ENCODE assay signal across 23 cellular contexts in genomic region chr11:108293229-108293628, GRCh38.
DNase-seq lines count a peak whose midpoint lies in the region; ATAC-seq, FAIRE-seq and TF ChIP-seq lines count a peak whose summit lies in the region.
"Had no signal": no experiment of that assay in that cellular context is flagged by ENCODE, and none has a peak within 500 bp of the region (broad histone marks: within the 10 kb centered on the region; RNA-seq: fewer than 3 reads in every experiment).

No MANE protein-coding gene starts in this region.

- TF ChIP-seq EP300 in A549 (IDR thresholded peaks at IDR 0.05), result no peak

- no peak overlapping the region for H3K18ac ChIP-seq in IMR-90 (ENCODE audit: low read depth, low read length)

- H3K56ac ChIP-seq in IMR-90 (ENCODE audit: extremely low read depth, insufficient read depth, low read length), result no peak overlapping the region

- no peaks in the 10 kb centered on the region for H3K9me3 ChIP-seq in A549
- H3K9me3 ChIP-seq in CD8-positive, alpha-beta T cell (ENCODE audit: low read length), result no peaks in the 10 kb centered on the region
- no peaks in the 10 kb centered on the region for H3K9me3 ChIP-seq in IMR-90 (ENCODE audit: control insufficient read depth, insufficient read depth, low read length)
- no peaks in the 10 kb centered on the region for H3K9me3 ChIP-seq in Caco-2
- H3K9me3 ChIP-seq: BLaER1 treated with 17β-estradiol and CSF1 and Interleukin-3, amounts not matched to agents 10 nM and 100 nM had no signal

- H3K27ac ChIP-seq in A549, result no peak overlapping the region
- no peak overlapping the region for H3K27ac ChIP-seq in CD8-positive, alpha-beta T cell (ENCODE audit: low read depth, low read length)
- H3K27ac ChIP-seq in IMR-90 (ENCODE audit: insufficient read depth, low read length), result no peak overlapping the region
- H3K27ac ChIP-seq: BLaER1 treated with 17β-estradiol and CSF1 and Interleukin-3, amounts not matched to agents 10 nM and 100 nM; C4-2B had no signal

- H2AK5ac ChIP-seq in IMR-90 (ENCODE audit: low read depth, low read length), result no peak overlapping the region

- FAIRE-seq in A549 (lab: Jason Lieb, UNC), result no peak
- peak; percentile 21 for FAIRE-seq in colon (lab: Jason Lieb, UNC)
- FAIRE-seq: D721Med, GM12878, GM12892, GM18507 had no signal

- TF ChIP-seq CTCF in A549 (IDR thresholded peaks at IDR 0.05) (no peak), IMR-90 (conservative IDR thresholded peaks at IDR 0.05; ENCODE audit: low read depth, low read length) (no peak), Caco-2 (IDR thresholded peaks at IDR 0.05; ENCODE audit: insufficient read depth in 1 of 2, low read depth in 1 of 2, low read length in 1 of 2, severe bottlenecking in 1 of 2, unreplicated experiment in 1 of 2) (no peak)
- no peak for TF ChIP-seq CTCF in CD8-positive, alpha-beta T cell (IDR thresholded peaks at IDR 0.05)

- 96% methylated on average over 3 of the region's 3 CpGs for WGBS in A549 (ENCODE audit: missing lambda C conversion rate)
- WGBS in IMR-90 (ENCODE audit: extremely low coverage in 2 of 2, insufficient read length in 1 of 2), 2 experiments, result no CpG with 5 or more reads among the region's 3 CpGs

- H2BK5ac ChIP-seq in IMR-90 (ENCODE audit: low read depth, low read length, poor library complexity, severe bottlenecking), result no peak overlapping the region

- no peak for DNase-seq in A549 (ENCODE audit: low read depth in 1 of 2, low spot score in 1 of 2)
- no peak for DNase-seq in CD8-positive, alpha-beta T cell
- DNase-seq in IMR-90, result no peak
- DNase-seq in activated CD4-positive, alpha-beta T cell treated with anti-CD3 and anti-CD28 coated beads for 4 hours, result no peak
- DNase-seq in Caco-2, result no peak
- DNase-seq: 8988T; AML-193; Calu3; CD4-positive, alpha-beta T cell; CD8-positive, alpha-beta memory T cell; COR-L47; DMS79 treated with DMSO at 0.1 percent for 48 hours; GDM1 had no signal

- H3K9ac ChIP-seq in IMR-90 (ENCODE audit: low read depth, low read length), result no peak overlapping the region
- H3K9ac ChIP-seq: BLaER1 treated with 17β-estradiol and CSF1 and Interleukin-3, amounts not matched to agents 10 nM and 100 nM had no signal

- no peaks in the 10 kb centered on the region for H3K9me3 Mint-ChIP-seq in CD8-positive, alpha-beta T cell
- no peaks in the 10 kb centered on the region for H3K9me3 Mint-ChIP-seq in Caco-2 (ENCODE audit: unreplicated experiment)
- H3K9me3 Mint-ChIP-seq: CD4-positive, alpha-beta T cell; CD8-positive, alpha-beta memory T cell had no signal

- H3K27me3 ChIP-seq in CD8-positive, alpha-beta T cell (ENCODE audit: insufficient read depth, low read length), result no peaks in the 10 kb centered on the region
- H3K27me3 ChIP-seq in IMR-90 (ENCODE audit: control insufficient read depth, insufficient read depth, low read length) (no peaks in the 10 kb centered on the region), Caco-2 (replicated peaks; ENCODE audit: control insufficient read depth, insufficient read depth, low read length) (no peaks in the 10 kb centered on the region)
- H3K27me3 ChIP-seq: BLaER1 treated with 17β-estradiol and CSF1 and Interleukin-3, amounts not matched to agents 10 nM and 100 nM had no signal

- TF ChIP-seq RAD21 in A549 (conservative IDR thresholded peaks at IDR 0.05 in 1 of 2, IDR thresholded peaks at IDR 0.05 in 1 of 2), result no peak
- no peak for TF ChIP-seq RAD21 in IMR-90 (IDR thresholded peaks at IDR 0.05; ENCODE audit: low read length)

- H2AFZ ChIP-seq in IMR-90 (replicated peaks; ENCODE audit: low read length, poor library complexity), result no peak overlapping the region

- H4K91ac ChIP-seq in IMR-90 (ENCODE audit: insufficient read depth, low read depth, low read length), result no peak overlapping the region

- in situ Hi-C loops in IMR-90 (cut with MboI; ENCODE audit: low sequenced_read_pairs), result no loop called here

- no peaks in the 10 kb centered on the region for H3K27me3 Mint-ChIP-seq in CD8-positive, alpha-beta T cell (ENCODE audit: low read depth)
- no peaks in the 10 kb centered on the region for H3K27me3 Mint-ChIP-seq in Caco-2 (ENCODE audit: insufficient read depth, unreplicated experiment)
- H3K27me3 Mint-ChIP-seq: B cell; CD4-positive, alpha-beta T cell; CD8-positive, alpha-beta memory T cell had no signal

- CTCF ChIA-PET in A549 (lab: Yijun Ruan, JAX) (no interaction called here), IMR-90 (lab: Yijun Ruan, JAX) (no interaction called here), Caco-2 (lab: Charles Lee) (no interaction called here)
- CTCF ChIA-PET in CD8-positive, alpha-beta T cell (lab: Charles Lee), result no interaction called here

- no peaks in the 10 kb centered on the region for H3K79me1 ChIP-seq in IMR-90 (ENCODE audit: low read depth in 1 of 2, low read length in 2 of 2)

- TF ChIP-seq POLR2A in A549 (IDR thresholded peaks at IDR 0.05; ENCODE audit: low read length), result no peak
- no peak for TF ChIP-seq POLR2A in IMR-90 (IDR thresholded peaks at IDR 0.05; ENCODE audit: low read depth, low read length)

- H3K9me1 ChIP-seq in IMR-90 (ENCODE audit: insufficient read depth, low read length), result no peaks in the 10 kb centered on the region; the same call in 1 of the 2 replicates

- intact Hi-C loops in CD8-positive, alpha-beta T cell (cut with DNase I, micrococcal nuclease), result loop anchor here (5.0 kb wide), 2 partner anchors 34 to 39 kb away; no protein-coding TSS in a partner anchor
- intact Hi-C loops in IMR-90 (cut with micrococcal nuclease), result no loop called here
- intact Hi-C loops in Caco-2 (cut with micrococcal nuclease; ENCODE audit: unreplicated experiment), result no loop called here

- H4K5ac ChIP-seq in IMR-90 (ENCODE audit: low read depth, low read length), result no peak overlapping the region

- H3K4me1 ChIP-seq in A549 (no peaks in the 10 kb centered on the region), IMR-90 (ENCODE audit: control insufficient read depth, insufficient read depth, low read length) (0 out of 2 replicates have a peak, but pooled peaks cover 1% of the 10 kb centered on the region), Caco-2 (no peaks in the 10 kb centered on the region)
- H3K4me1 ChIP-seq in CD8-positive, alpha-beta T cell (ENCODE audit: insufficient read depth, low read length), result peaks cover 16% of the 10 kb centered on the region

- H3K4me3 ChIP-seq in A549 (no peak overlapping the region), IMR-90 (ENCODE audit: insufficient read depth, low read depth, low read length) (no peak overlapping the region), Caco-2 (ENCODE audit: low read depth, low read length) (no peak overlapping the region)
- H3K4me3 ChIP-seq in CD8-positive, alpha-beta T cell (ENCODE audit: low read depth, low read length), result no peak overlapping the region
- H3K4me3 ChIP-seq: BLaER1 treated with 17β-estradiol and CSF1 and Interleukin-3, amounts not matched to agents 10 nM and 100 nM; GM12878 had no signal

- H3K14ac ChIP-seq in IMR-90 (replicated peaks; ENCODE audit: low read depth, low read length), result no peak overlapping the region

- H3K36me3 ChIP-seq in CD8-positive, alpha-beta T cell (ENCODE audit: insufficient read depth, low read length), result peaks cover 74% of the 10 kb centered on the region
- peaks cover 9% of the 10 kb centered on the region for H3K36me3 ChIP-seq in IMR-90 (ENCODE audit: control insufficient read depth, insufficient read depth, low read length)
- peaks cover 4% of the 10 kb centered on the region; the same call in 1 of the 2 replicates for H3K36me3 ChIP-seq in Caco-2 (ENCODE audit: control insufficient read depth, insufficient read depth, low read length)

- H3K4me3 Mint-ChIP-seq in CD8-positive, alpha-beta T cell, result no peak overlapping the region
- no peak overlapping the region for H3K4me3 Mint-ChIP-seq in Caco-2 (ENCODE audit: unreplicated experiment)
- H3K4me3 Mint-ChIP-seq: B cell; CD4-positive, alpha-beta T cell; CD8-positive, alpha-beta memory T cell had no signal

- H3K4me1 Mint-ChIP-seq in CD8-positive, alpha-beta T cell (ENCODE audit: low read depth), result peaks cover 21% of the 10 kb centered on the region
- H3K4me1 Mint-ChIP-seq in Caco-2 (ENCODE audit: low read depth, unreplicated experiment), result no peaks in the 10 kb centered on the region

- POLR2A ChIA-PET in A549 (lab: Yijun Ruan, JAX), result no interaction called here
- POLR2A ChIA-PET in CD8-positive, alpha-beta T cell (lab: Charles Lee), result interaction anchor here (1.6 to 2.2 kb wide), 2 partner anchors 56 to 70 kb away, joined by 4 to 8 read pairs; partner anchors contain the start of genes ATM and NPAT
- POLR2A ChIA-PET in IMR-90 (lab: Charles Lee; ENCODE audit: unreplicated experiment), result no interaction called here
- POLR2A ChIA-PET in Caco-2 (lab: Charles Lee), result no interaction called here

- no peak overlapping the region for H4K8ac ChIP-seq in IMR-90 (ENCODE audit: low read depth in 2 of 2, low read length in 2 of 2)

- no peak overlapping the region for H2BK15ac ChIP-seq in IMR-90 (ENCODE audit: low read depth, low read length)

- no peak overlapping the region for H3K4me2 ChIP-seq in A549
- no peak overlapping the region for H3K4me2 ChIP-seq in IMR-90 (ENCODE audit: low read depth, low read length)
- H3K4me2 ChIP-seq: BLaER1 treated with 17β-estradiol and CSF1 and Interleukin-3, amounts not matched to agents 10 nM and 100 nM had no signal

- dilution Hi-C loops in IMR-90 (cut with HindIII; ENCODE audit: low sequenced_read_pairs, unreplicated experiment), result no loop called here

- no peaks in the 10 kb centered on the region for H4K20me1 ChIP-seq in IMR-90 (ENCODE audit: insufficient read depth, low read length)

- no peak overlapping the region for H2AK9ac ChIP-seq in IMR-90 (replicated peaks; ENCODE audit: low read depth, low read length, poor library complexity)

- ATAC-seq in A549, result no peak
- ATAC-seq in CD8-positive, alpha-beta T cell, result no peak
- no peak for ATAC-seq in IMR-90 (ENCODE audit: low read depth)
- ATAC-seq in SK-N-SH treated with all-trans-retinoic acid at 6 μM for 48 hours, result no peak
- ATAC-seq in GM21825 (IDR thresholded peaks at IDR 0.05; ENCODE audit: unreplicated experiment), result no peak
- ATAC-seq: GM12878 had no signal

- H3K36me3 Mint-ChIP-seq in CD8-positive, alpha-beta T cell, result peaks cover 72% of the 10 kb centered on the region
- peaks cover 16% of the 10 kb centered on the region for H3K36me3 Mint-ChIP-seq in Caco-2 (ENCODE audit: insufficient read depth, unreplicated experiment)

- no peak overlapping the region for H2BK20ac ChIP-seq in IMR-90 (ENCODE audit: low read depth, low read length)

- H2BK120ac ChIP-seq in IMR-90 (ENCODE audit: low read depth, low read length), result no peak overlapping the region

- BruUV-seq in IMR-90 (replicated peaks; lab: Mats Ljungman, UMichigan) (no TSS peak), Caco-2 (replicated peaks; lab: Mats Ljungman, UMichigan) (no TSS peak)

- H3K4ac ChIP-seq in IMR-90 (ENCODE audit: low read depth, low read length), result no peak overlapping the region

- H3K27ac Mint-ChIP-seq in CD8-positive, alpha-beta T cell, result peak overlapping the region; percentile 57
- no peak overlapping the region for H3K27ac Mint-ChIP-seq in Caco-2 (ENCODE audit: unreplicated experiment)
- H3K27ac Mint-ChIP-seq: B cell had no signal

- H3K23ac ChIP-seq in IMR-90 (ENCODE audit: low read depth, low read length), result no peak overlapping the region

TF ChIP-seq in A549, 52 proteins besides CTCF, POLR2A, EP300 and RAD21 (continues in another document):
- peak; percentile 4 for TF ChIP-seq MAFK (IDR thresholded peaks at IDR 0.05; ENCODE audit: partially characterized antibody)

TF ChIP-seq in SK-N-SH treated with all-trans-retinoic acid at 6 μM for 48 hours, 23 proteins besides CTCF, POLR2A, EP300 and RAD21 (continues in another document):
- TF ChIP-seq ZNF8 (CRISPR knock-in tag; IDR thresholded peaks at IDR 0.05) (no peak), ZFP3 (CRISPR knock-in tag; IDR thresholded peaks at IDR 0.05) (no peak)

Comparison
In these comparisons a context has a peak if more than half of its experiments do, and no peak if none do; other contexts are left out.
1. intact Hi-C loops: an anchor here in CD8-positive, alpha-beta T cell (5.0 kb wide); none called in IMR-90 and Caco-2.